In the genomic region with DNA sequence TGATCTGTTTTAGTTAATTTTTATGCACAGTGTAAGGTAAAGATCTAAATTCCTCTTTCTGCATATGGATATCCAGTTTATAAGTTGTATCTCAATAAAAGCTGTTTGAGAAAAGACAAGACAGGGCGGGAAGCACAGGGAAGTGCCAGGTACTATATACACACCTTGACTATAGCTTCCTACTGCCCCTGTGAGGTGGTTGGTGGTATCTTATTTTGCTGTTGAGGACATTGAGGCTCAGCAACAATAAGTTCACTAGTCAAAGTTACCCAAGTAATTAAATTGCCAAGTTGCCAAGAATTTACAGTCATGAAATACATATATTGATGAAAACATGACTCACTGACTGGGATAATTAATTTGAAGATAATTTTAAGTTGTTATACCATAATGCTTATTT, we compare ENCODE assay signal across 14 cellular contexts.
DNase-seq lines count a peak whose midpoint lies in the region; ATAC-seq and TF ChIP-seq lines count a peak whose summit lies in the region.
"Had no signal": no experiment of that assay in that cellular context is flagged by ENCODE, and none has a peak within 500 bp of the region (broad histone marks: within the 10 kb centered on the region; RNA-seq: fewer than 3 reads in every experiment).

No MANE protein-coding gene starts in this region.

- POLR2A ChIA-PET in PC-3 (lab: Charles Lee; ENCODE audit: unreplicated experiment): interaction anchor here (0.5 to 0.6 kb wide), 2 partner anchors 8 to 42 kb away, joined by 3 to 5 read pairs; no protein-coding TSS in a partner anchor

- no peak overlapping the region for H3K9ac ChIP-seq in PC-3 (ENCODE audit: low read length)
- H3K9ac ChIP-seq: BLaER1 had no signal

- H3K27me3 Mint-ChIP-seq in activated naive CD4-positive, alpha-beta T cell treated with anti-CD3 and anti-CD28 coated beads, Interleukin-2, amount 10 ng/mL, durations not matched to agents 7 days and 5 days: no peaks in the 10 kb centered on the region

- no peak overlapping the region for H3K4me2 ChIP-seq in PC-3 (ENCODE audit: low read length)
- H3K4me2 ChIP-seq: BLaER1 had no signal

- H3K9me2 ChIP-seq in PC-3 (replicated peaks; ENCODE audit: low read length): no peaks in the 10 kb centered on the region

- DNase-seq in activated naive CD4-positive, alpha-beta T cell treated with anti-CD3 and anti-CD28 coated beads, Interleukin-2, amount 10 ng/mL, durations not matched to agents 7 days and 5 days: no peak
- DNase-seq in activated naive CD4-positive, alpha-beta T cell (lab: John Stamatoyannopoulos, UW): no peak
- DNase-seq in PC-3 (peak; percentile 56), epithelial cell of esophagus (ENCODE audit: low read depth) (peak; percentile 43), left ventricle myocardium inferior (no peak), NCI-H2196 (lab: John Stamatoyannopoulos, UW; ENCODE audit: unreplicated experiment) (no peak), T-helper 2 cell (no peak), cardiac septum (ENCODE audit: low spot score) (no peak)
- DNase-seq: aorta; nucleus accumbens; stimulated activated CD4-positive, alpha-beta T cell treated with anti-CD3 and anti-CD28 coated beads, Interleukin-4, amount 100 ng/mL, for 24 hours; substantia nigra; T1000 had no signal

- peaks cover 4% of the 10 kb centered on the region for H3F3A ChIP-seq in PC-3 (ENCODE audit: low read length, unreplicated experiment)

- no peaks in the 10 kb centered on the region for H3K9me3 Mint-ChIP-seq in activated naive CD4-positive, alpha-beta T cell treated with anti-CD3 and anti-CD28 coated beads, Interleukin-2, amount 10 ng/mL, durations not matched to agents 7 days and 5 days

- ATAC-seq in PC-3: 0 out of 2 replicates have a peak, but pooled peaks have one; percentile 34

- no TSS peak for BruUV-seq in PC-3 (replicated peaks; lab: Mats Ljungman, UMichigan)

- H3K27me3 ChIP-seq in PC-3 (ENCODE audit: low read length): no peaks in the 10 kb centered on the region
- H3K27me3 ChIP-seq in left ventricle myocardium inferior (ENCODE audit: low read depth): no peaks in the 10 kb centered on the region
- H3K27me3 ChIP-seq: BLaER1 had no signal

- intact Hi-C loops in PC-3 (cut with micrococcal nuclease): no loop called here
- intact Hi-C loops in left ventricle myocardium inferior (cut with micrococcal nuclease): no loop called here
- intact Hi-C loops in cardiac septum (cut with DNase I): no loop called here

- H3K4me3 ChIP-seq in PC-3 (ENCODE audit: low read length): no peak overlapping the region
- H3K4me3 ChIP-seq in epithelial cell of esophagus (ENCODE audit: low read length): no peak overlapping the region
- H3K4me3 ChIP-seq in left ventricle myocardium inferior: no peak overlapping the region
- H3K4me3 ChIP-seq: BLaER1 had no signal

- TF ChIP-seq CTCF in PC-3 (conservative IDR thresholded peaks at IDR 0.05; ENCODE audit: low read depth, low read length) (peak; percentile 64), epithelial cell of esophagus (IDR thresholded peaks at IDR 0.05; ENCODE audit: insufficient read depth, low read depth, low read length, missing control alignments) (peak; percentile 43), left ventricle myocardium inferior (IDR thresholded peaks at IDR 0.05; ENCODE audit: borderline replicate concordance) (no peak)

- peaks cover 37% of the 10 kb centered on the region for H3K36me3 Mint-ChIP-seq in activated naive CD4-positive, alpha-beta T cell treated with anti-CD3 and anti-CD28 coated beads, Interleukin-2, amount 10 ng/mL, durations not matched to agents 7 days and 5 days

- H3K4me1 Mint-ChIP-seq in activated naive CD4-positive, alpha-beta T cell treated with anti-CD3 and anti-CD28 coated beads, Interleukin-2, amount 10 ng/mL, durations not matched to agents 7 days and 5 days: peaks cover 8% of the 10 kb centered on the region

- CTCF ChIA-PET in activated naive CD4-positive, alpha-beta T cell treated with anti-CD3 and anti-CD28 coated beads, Interleukin-2, amount 10 ng/mL, durations not matched to agents 7 days and 5 days (lab: Charles Lee): interaction anchor here (1.0 to 1.7 kb wide), 9 partner anchors 13 to 345 kb away, joined by 3 to 9 read pairs (median 4); no protein-coding TSS in a partner anchor
- CTCF ChIA-PET in PC-3 (lab: Charles Lee): interaction anchor here (0.6 to 1.0 kb wide), 2 partner anchors 141 to 388 kb away, joined by 4 to 5 read pairs; no protein-coding TSS in a partner anchor

- no peak overlapping the region for H3K4me3 Mint-ChIP-seq in activated naive CD4-positive, alpha-beta T cell treated with anti-CD3 and anti-CD28 coated beads, Interleukin-2, amount 10 ng/mL, durations not matched to agents 7 days and 5 days

- no peaks in the 10 kb centered on the region for H3K9me3 ChIP-seq in PC-3 (ENCODE audit: low read length)
- no peaks in the 10 kb centered on the region for H3K9me3 ChIP-seq in left ventricle myocardium inferior (replicated peaks)
- H3K9me3 ChIP-seq: BLaER1 had no signal

- no peaks in the 10 kb centered on the region for H4K20me1 ChIP-seq in PC-3 (ENCODE audit: low read length)
- H4K20me1 ChIP-seq: BLaER1 had no signal

- peak overlapping the region; percentile 21 for H3K27ac Mint-ChIP-seq in activated naive CD4-positive, alpha-beta T cell treated with anti-CD3 and anti-CD28 coated beads, Interleukin-2, amount 10 ng/mL, durations not matched to agents 7 days and 5 days

- H3K36me3 ChIP-seq in PC-3 (ENCODE audit: low read depth, low read length) (peaks cover 15% of the 10 kb centered on the region; the same call in 1 of the 2 replicates), left ventricle myocardium inferior (peaks cover 64% of the 10 kb centered on the region)

- H2AFZ ChIP-seq in PC-3 (ENCODE audit: low read length): no peak overlapping the region

- no peak overlapping the region for H3K27ac ChIP-seq in PC-3 (ENCODE audit: low read length)
- no peak overlapping the region for H3K27ac ChIP-seq in left ventricle myocardium inferior (replicated peaks)
- H3K27ac ChIP-seq: BLaER1 had no signal

- H3K79me2 ChIP-seq in PC-3 (ENCODE audit: low read length): no peaks in the 10 kb centered on the region

- H3K4me1 ChIP-seq in PC-3 (ENCODE audit: insufficient read depth, low read length) (peaks cover 15% of the 10 kb centered on the region), left ventricle myocardium inferior (no peaks in the 10 kb centered on the region)
- H3K4me1 ChIP-seq: BLaER1 had no signal

Comparison
In these comparisons a context has a peak if more than half of its experiments do, and no peak if none do; other contexts are left out.
1. DNase-seq: peak in PC-3 (single experiment) and epithelial cell of esophagus (single experiment); none in activated naive CD4-positive, alpha-beta T cell treated with anti-CD3 and anti-CD28 coated beads, Interleukin-2, amount 10 ng/mL, durations not matched to agents 7 days and 5 days (single experiment), activated naive CD4-positive, alpha-beta T cell (0 of 4), left ventricle myocardium inferior (single experiment), NCI-H2196 (single experiment), T-helper 2 cell (0 of 5) and cardiac septum (single experiment).